In genomic region chr6:97822632-97823031, GRCh38 we compare ENCODE assay signal across 34 cellular contexts.
"Had no signal": no experiment of that assay in that cellular context is flagged by ENCODE, and none has a peak within 500 bp of the region (broad histone marks: within the 10 kb centered on the region; RNA-seq: fewer than 3 reads in every experiment).

No MANE protein-coding gene starts in this region.

- H3K9me3 ChIP-seq: adrenal gland, esophagus muscularis mucosa, gastrocnemius medialis, heart left ventricle had no signal

- ATAC-seq: activated CD4-positive, alpha-beta T cell treated with anti-CD3 and anti-CD28 coated beads for 36 hours; activated CD8-positive, alpha-beta memory T cell treated with anti-CD3 and anti-CD28 coated beads, Interleukin-2, amount 10 ng/mL, durations not matched to agents 7 days and 5 days; activated CD8-positive, alpha-beta T cell treated with anti-CD3 and anti-CD28 coated beads, Interleukin-2, amount 10 ng/mL, durations not matched to agents 7 days and 5 days; activated naive CD8-positive, alpha-beta T cell treated with anti-CD3 and anti-CD28 coated beads, Interleukin-2, amount 50 U/mL, for 24 hours; effector memory CD8-positive, alpha-beta T cell; foreskin keratinocyte; gastrocnemius medialis; heart left ventricle; T-helper 17 cell had no signal

- H3K36me3 ChIP-seq: adrenal gland, esophagus muscularis mucosa, gastrocnemius medialis, heart left ventricle, WERI-Rb-1 had no signal

- H3K27ac ChIP-seq: adrenal gland, esophagus muscularis mucosa, foreskin keratinocyte, gastrocnemius medialis, heart left ventricle, WERI-Rb-1 had no signal

- H3K27me3 Mint-ChIP-seq: activated CD4-positive, alpha-beta memory T cell treated with anti-CD3 and anti-CD28 coated beads for 36 hours; activated CD4-positive, alpha-beta T cell treated with anti-CD3 and anti-CD28 coated beads for 36 hours; activated CD4-positive, alpha-beta T cell treated with anti-CD3 and anti-CD28 coated beads, Interleukin-2, amount 10 ng/mL, durations not matched to agents 24 days and 14 days; activated CD8-positive, alpha-beta memory T cell treated with anti-CD3 and anti-CD28 coated beads, Interleukin-2, amount 10 ng/mL, durations not matched to agents 7 days and 5 days; activated naive CD4-positive, alpha-beta T cell treated with anti-CD3 and anti-CD28 coated beads, Interleukin-2, amount 50 U/mL, for 24 hours; activated naive CD8-positive, alpha-beta T cell treated with anti-CD3 and anti-CD28 coated beads for 36 hours; activated naive CD8-positive, alpha-beta T cell treated with anti-CD3 and anti-CD28 coated beads, Interleukin-2, amount 50 U/mL, for 24 hours; effector memory CD8-positive, alpha-beta T cell; T-helper 17 cell had no signal

- H3K27me3 ChIP-seq: adrenal gland, esophagus muscularis mucosa, gastrocnemius medialis, heart left ventricle had no signal

- DNase-seq: activated CD4-positive, alpha-beta memory T cell treated with anti-CD3 and anti-CD28 coated beads for 36 hours; activated CD4-positive, alpha-beta T cell treated with anti-CD3 and anti-CD28 coated beads for 36 hours; activated CD4-positive, alpha-beta T cell treated with anti-CD3 and anti-CD28 coated beads, Interleukin-2, amount 10 ng/mL, durations not matched to agents 24 days and 14 days; activated CD4-positive, CD25-positive, alpha-beta regulatory T cell; activated CD4-positive, CD25-positive, alpha-beta regulatory T cell treated with anti-CD3 and anti-CD28 coated beads, Interleukin-2, amount 50 U/mL, for 72 hours; activated CD8-positive, alpha-beta memory T cell treated with anti-CD3 and anti-CD28 coated beads, Interleukin-2, amount 10 ng/mL, durations not matched to agents 7 days and 5 days; activated CD8-positive, alpha-beta memory T cell treated with anti-CD3 and anti-CD28 coated beads, Interleukin-2, amount 50 U/mL, for 4 hours; activated CD8-positive, alpha-beta T cell treated with anti-CD3 and anti-CD28 coated beads, Interleukin-2, amount 10 ng/mL, durations not matched to agents 7 days and 5 days; activated effector memory CD4-positive, alpha-beta T cell treated with anti-CD3 and anti-CD28 coated beads, Interleukin-2, amount 50 U/mL, for 16 hours; activated naive CD4-positive, alpha-beta T cell treated with anti-CD3 and anti-CD28 coated beads for 36 hours; activated naive CD8-positive, alpha-beta T cell treated with anti-CD3 and anti-CD28 coated beads for 36 hours; activated naive CD8-positive, alpha-beta T cell treated with anti-CD3 and anti-CD28 coated beads, Interleukin-2, amount 50 U/mL, for 24 hours; activated T-cell treated with anti-CD3 and anti-CD28 coated beads, Interleukin-2, amount 50 U/mL, for 1 hour; activated T-cell treated with anti-CD3 and anti-CD28 coated beads, Interleukin-2, amount 50 U/mL, for 48 hours; adrenal gland; anterior cingulate cortex; caudate nucleus; cortex of kidney; dermis blood vessel endothelial cell; effector CD4-positive, alpha-beta T cell; effector memory CD8-positive, alpha-beta T cell; erythroblast; foreskin keratinocyte; gastrocnemius medialis; glutamatergic neuron; heart left ventricle; T-helper 17 cell; T1000; WERI-Rb-1 had no signal

- H3K4me3 ChIP-seq: adrenal gland, esophagus muscularis mucosa, gastrocnemius medialis, heart left ventricle had no signal

- H3K4me1 Mint-ChIP-seq: activated CD4-positive, alpha-beta T cell treated with anti-CD3 and anti-CD28 coated beads for 36 hours; activated CD4-positive, alpha-beta T cell treated with anti-CD3 and anti-CD28 coated beads, Interleukin-2, amount 10 ng/mL, durations not matched to agents 24 days and 14 days; activated CD8-positive, alpha-beta memory T cell treated with anti-CD3 and anti-CD28 coated beads, Interleukin-2, amount 10 ng/mL, durations not matched to agents 7 days and 5 days; activated naive CD4-positive, alpha-beta T cell treated with anti-CD3 and anti-CD28 coated beads, Interleukin-2, amount 50 U/mL, for 24 hours; activated naive CD8-positive, alpha-beta T cell treated with anti-CD3 and anti-CD28 coated beads for 36 hours; activated naive CD8-positive, alpha-beta T cell treated with anti-CD3 and anti-CD28 coated beads, Interleukin-2, amount 50 U/mL, for 24 hours; T-helper 17 cell had no signal

- H3K4me3 Mint-ChIP-seq: activated CD4-positive, alpha-beta memory T cell treated with anti-CD3 and anti-CD28 coated beads for 36 hours; activated CD4-positive, alpha-beta T cell treated with anti-CD3 and anti-CD28 coated beads for 36 hours; activated CD4-positive, alpha-beta T cell treated with anti-CD3 and anti-CD28 coated beads, Interleukin-2, amount 10 ng/mL, durations not matched to agents 24 days and 14 days; activated CD8-positive, alpha-beta memory T cell treated with anti-CD3 and anti-CD28 coated beads, Interleukin-2, amount 10 ng/mL, durations not matched to agents 7 days and 5 days; activated CD8-positive, alpha-beta T cell treated with anti-CD3 and anti-CD28 coated beads, Interleukin-2, amount 10 ng/mL, durations not matched to agents 7 days and 5 days; activated naive CD4-positive, alpha-beta T cell treated with anti-CD3 and anti-CD28 coated beads for 36 hours; activated naive CD4-positive, alpha-beta T cell treated with anti-CD3 and anti-CD28 coated beads, Interleukin-2, amount 50 U/mL, for 24 hours; activated naive CD8-positive, alpha-beta T cell treated with anti-CD3 and anti-CD28 coated beads for 36 hours; activated naive CD8-positive, alpha-beta T cell treated with anti-CD3 and anti-CD28 coated beads, Interleukin-2, amount 50 U/mL, for 24 hours; activated T-helper 1 cell treated with anti-CD3 and anti-CD28 coated beads, Interleukin-12 subunit alpha, Interleukin-12 subunit beta, Interleukin-2, Interleukin-4 antibody, amounts not matched to agents 30 ng/mL and 10 ng/mL and 1 ng/mL, durations not matched to agents 14 hours and 24 hours and 36 hours; effector memory CD8-positive, alpha-beta T cell; T-helper 17 cell; T-helper 2 cell treated with Interferon-gamma antibody and Interleukin-4, amounts not matched to agents 5 μg/mL and 100 μg/mL, for 36 hours had no signal

- H3K9me3 Mint-ChIP-seq: activated CD4-positive, alpha-beta memory T cell treated with anti-CD3 and anti-CD28 coated beads for 36 hours; activated CD4-positive, alpha-beta T cell treated with anti-CD3 and anti-CD28 coated beads, Interleukin-2, amount 10 ng/mL, durations not matched to agents 24 days and 14 days; activated naive CD4-positive, alpha-beta T cell treated with anti-CD3 and anti-CD28 coated beads for 36 hours; activated naive CD4-positive, alpha-beta T cell treated with anti-CD3 and anti-CD28 coated beads, Interleukin-2, amount 50 U/mL, for 24 hours; activated naive CD8-positive, alpha-beta T cell treated with anti-CD3 and anti-CD28 coated beads, Interleukin-2, amount 50 U/mL, for 24 hours; activated T-helper 1 cell treated with anti-CD3 and anti-CD28 coated beads, Interleukin-12 subunit alpha, Interleukin-12 subunit beta, Interleukin-2, Interleukin-4 antibody, amounts not matched to agents 30 ng/mL and 10 ng/mL and 1 ng/mL, durations not matched to agents 14 hours and 24 hours and 36 hours; activated T-helper 2 cell treated with anti-CD3 and anti-CD28 coated beads, Interferon-gamma antibody, Interleukin-2, Interleukin-4, amounts not matched to agents 10 μg/mL and 5 μg/mL and 100 μg/mL, durations not matched to agents 14 hours and 24 hours and 36 hours; T-helper 2 cell treated with Interferon-gamma antibody and Interleukin-4, amounts not matched to agents 5 μg/mL and 100 μg/mL, for 36 hours had no signal

- H3K4me1 ChIP-seq: adrenal gland, esophagus muscularis mucosa, foreskin keratinocyte, gastrocnemius medialis, heart left ventricle had no signal

- H3K27ac Mint-ChIP-seq: activated CD4-positive, alpha-beta memory T cell treated with anti-CD3 and anti-CD28 coated beads for 36 hours; activated CD4-positive, alpha-beta T cell treated with anti-CD3 and anti-CD28 coated beads for 36 hours; activated CD4-positive, alpha-beta T cell treated with anti-CD3 and anti-CD28 coated beads, Interleukin-2, amount 10 ng/mL, durations not matched to agents 24 days and 14 days; activated CD8-positive, alpha-beta memory T cell treated with anti-CD3 and anti-CD28 coated beads, Interleukin-2, amount 10 ng/mL, durations not matched to agents 7 days and 5 days; activated CD8-positive, alpha-beta T cell treated with anti-CD3 and anti-CD28 coated beads, Interleukin-2, amount 10 ng/mL, durations not matched to agents 7 days and 5 days; activated naive CD4-positive, alpha-beta T cell treated with anti-CD3 and anti-CD28 coated beads for 36 hours; activated naive CD4-positive, alpha-beta T cell treated with anti-CD3 and anti-CD28 coated beads, Interleukin-2, amount 50 U/mL, for 24 hours; activated naive CD8-positive, alpha-beta T cell treated with anti-CD3 and anti-CD28 coated beads for 36 hours; activated naive CD8-positive, alpha-beta T cell treated with anti-CD3 and anti-CD28 coated beads, Interleukin-2, amount 50 U/mL, for 24 hours; activated T-helper 1 cell treated with anti-CD3 and anti-CD28 coated beads, Interleukin-12 subunit alpha, Interleukin-12 subunit beta, Interleukin-2, Interleukin-4 antibody, amounts not matched to agents 30 ng/mL and 10 ng/mL and 1 ng/mL, durations not matched to agents 14 hours and 24 hours and 36 hours; activated T-helper 2 cell treated with anti-CD3 and anti-CD28 coated beads, Interferon-gamma antibody, Interleukin-2, Interleukin-4, amounts not matched to agents 10 μg/mL and 5 μg/mL and 100 μg/mL, durations not matched to agents 14 hours and 24 hours and 36 hours; effector memory CD8-positive, alpha-beta T cell; T-helper 17 cell; T-helper 2 cell treated with Interferon-gamma antibody and Interleukin-4, amounts not matched to agents 5 μg/mL and 100 μg/mL, for 36 hours had no signal

- H3K36me3 Mint-ChIP-seq: activated CD4-positive, alpha-beta memory T cell treated with anti-CD3 and anti-CD28 coated beads for 36 hours; activated CD8-positive, alpha-beta memory T cell treated with anti-CD3 and anti-CD28 coated beads, Interleukin-2, amount 10 ng/mL, durations not matched to agents 7 days and 5 days; activated naive CD4-positive, alpha-beta T cell treated with anti-CD3 and anti-CD28 coated beads, Interleukin-2, amount 50 U/mL, for 24 hours; activated naive CD8-positive, alpha-beta T cell treated with anti-CD3 and anti-CD28 coated beads for 36 hours had no signal
